ENCODE assay signal across 1 cellular context in genomic region chr20:44721785-44722054, GRCh38.
TF ChIP-seq lines count a peak whose summit lies in the region.

No MANE protein-coding gene starts in this region.

TF ChIP-seq in SK-N-SH, 30 proteins besides CTCF, POLR2A, EP300 and RAD21 (continued from another document):
- TF ChIP-seq REST (IDR thresholded peaks at IDR 0.05; ENCODE audit: low read depth, low read length) = no peak
- no peak for TF ChIP-seq RFX5 (IDR thresholded peaks at IDR 0.05; ENCODE audit: low read length)
- TF ChIP-seq TEAD4 (IDR thresholded peaks at IDR 0.05; ENCODE audit: borderline replicate concordance, insufficient read depth) = no peak
- no peak for TF ChIP-seq JUND (IDR thresholded peaks at IDR 0.05)
- no peak for TF ChIP-seq TCF12 (IDR thresholded peaks at IDR 0.05)
- TF ChIP-seq ELF1 (IDR thresholded peaks at IDR 0.05) = no peak
- no peak for TF ChIP-seq NRF1 (IDR thresholded peaks at IDR 0.05; ENCODE audit: low read depth, low read length)
- no peak for TF ChIP-seq SIN3A (IDR thresholded peaks at IDR 0.05; ENCODE audit: borderline replicate concordance, low read depth, low read length)
- no peak for TF ChIP-seq MXI1 (IDR thresholded peaks at IDR 0.05; ENCODE audit: low read depth, low read length)
- no peak for TF ChIP-seq ZBTB33 (IDR thresholded peaks at IDR 0.05; ENCODE audit: borderline replicate concordance, low read depth)
TF ChIP-seq in SK-N-SH: peak in this region for 0.
